In genomic region chr13:103358245-103358932, GRCh38 we compare ENCODE assay signal across 26 cellular contexts.
"Had no signal": no experiment of that assay in that cellular context is flagged by ENCODE, and none has a peak within 500 bp of the region (broad histone marks: within the 10 kb centered on the region; RNA-seq: fewer than 3 reads in every experiment).

No MANE protein-coding gene starts in this region.

- H3K27ac Mint-ChIP-seq: naive thymus-derived CD8-positive, alpha-beta T cell; nephron; stimulated activated naive B cell treated with anti-CD40 and anti-IgM and Interleukin-4, amounts not matched to agents 10 μg/mL and 1 μg/mL and 100 μg/mL, for 72 hours had no signal

- H3K36me3 Mint-ChIP-seq: naive thymus-derived CD8-positive, alpha-beta T cell; stimulated activated naive B cell treated with anti-CD40 and anti-IgM and Interleukin-4, amounts not matched to agents 10 μg/mL and 1 μg/mL and 100 μg/mL, for 72 hours had no signal

- H3K4me1 ChIP-seq: heart right ventricle, left ventricle myocardium inferior, parathyroid adenoma, right atrium auricular region, right lobe of liver, stomach, testis, thyroid gland, upper lobe of left lung, vagina had no signal

- H3K36me3 ChIP-seq: heart right ventricle, left ventricle myocardium inferior, right atrium auricular region, right lobe of liver, stomach, thyroid gland, transverse colon, upper lobe of left lung, vagina had no signal

- H3K79me2 ChIP-seq: parathyroid adenoma had no signal

- H3K4me3 ChIP-seq: heart right ventricle, left ventricle myocardium inferior, lung, right atrium auricular region, right lobe of liver, stomach, testis, thyroid gland, transverse colon, upper lobe of left lung, vagina had no signal

- H3K9me3 ChIP-seq: heart right ventricle, right atrium auricular region, right lobe of liver, testis, thyroid gland, transverse colon, upper lobe of left lung, vagina had no signal

- DNase-seq: heart right ventricle; hippocampal formation; kidney glomerular epithelial cell; left cardiac atrium; left ventricle myocardium inferior; midbrain; naive thymus-derived CD8-positive, alpha-beta T cell; occipital lobe; right lobe of liver; stimulated activated CD4-positive, alpha-beta T cell treated with anti-CD3 and anti-CD28 coated beads, Interleukin-12 subunit alpha, Interleukin-12 subunit beta, amount 100 ng/mL, for 4 hours; stimulated activated CD4-positive, alpha-beta T cell treated with anti-CD3 and anti-CD28 coated beads, Interleukin-15, amount 100 ng/mL, for 24 hours; stimulated activated CD4-positive, alpha-beta T cell treated with anti-CD3 and anti-CD28 coated beads, Interleukin-2, amount 100 ng/mL, for 24 hours; stimulated activated CD4-positive, alpha-beta T cell treated with anti-CD3 and anti-CD28 coated beads, Interleukin-4, amount 100 ng/mL, for 1 hour; stimulated activated naive B cell treated with anti-CD40 and anti-IgM and Interleukin-4, amounts not matched to agents 10 μg/mL and 1 μg/mL and 100 μg/mL, for 72 hours; stimulated activated naive CD8-positive, alpha-beta T cell treated with anti-CD3 and anti-CD28 coated beads, Interleukin-15, Interleukin-2, amounts not matched to agents 100 U/mL and 50 U/mL, for 24 hours; stomach; testis; thyroid gland; transverse colon; upper lobe of left lung had no signal

- H2AFZ ChIP-seq: parathyroid adenoma had no signal

- H3K4me3 Mint-ChIP-seq: naive thymus-derived CD8-positive, alpha-beta T cell; nephron; neural crest cell; stimulated activated naive B cell treated with anti-CD40 and anti-IgM and Interleukin-4, amounts not matched to agents 10 μg/mL and 1 μg/mL and 100 μg/mL, for 72 hours had no signal

- H3K4me1 Mint-ChIP-seq: naive thymus-derived CD8-positive, alpha-beta T cell; neural crest cell; stimulated activated naive B cell treated with anti-CD40 and anti-IgM and Interleukin-4, amounts not matched to agents 10 μg/mL and 1 μg/mL and 100 μg/mL, for 72 hours had no signal

- ATAC-seq: heart right ventricle; left cardiac atrium; naive thymus-derived CD8-positive, alpha-beta T cell; right lobe of liver; stimulated activated naive B cell treated with anti-CD40 and anti-IgM and Interleukin-4, amounts not matched to agents 10 μg/mL and 1 μg/mL and 100 μg/mL, for 72 hours; stimulated activated naive CD8-positive, alpha-beta T cell treated with anti-CD3 and anti-CD28 coated beads, Interleukin-15, Interleukin-2, amounts not matched to agents 100 U/mL and 50 U/mL, for 24 hours had no signal

- H3K27me3 ChIP-seq: heart right ventricle, right atrium auricular region, right lobe of liver, stomach, testis, thyroid gland, transverse colon, upper lobe of left lung, vagina had no signal

- H3K27ac ChIP-seq: heart right ventricle, left ventricle myocardium inferior, parathyroid adenoma, right atrium auricular region, right lobe of liver, stomach, testis, thyroid gland, transverse colon, upper lobe of left lung, vagina had no signal

- H3K27me3 Mint-ChIP-seq: naive thymus-derived CD8-positive, alpha-beta T cell; stimulated activated naive B cell treated with anti-CD40 and anti-IgM and Interleukin-4, amounts not matched to agents 10 μg/mL and 1 μg/mL and 100 μg/mL, for 72 hours had no signal
